15 cellular contexts compared by ENCODE assay signal in genomic region chr1:66265796-66266195, GRCh38.
A peak's percentile ranks its signal among the peaks of the same experiment; 100 is the strongest.
DNase-seq lines count a peak whose midpoint lies in the region; ATAC-seq and TF ChIP-seq lines count a peak whose summit lies in the region.
"Had no signal": no experiment of that assay in that cellular context is flagged by ENCODE, and none has a peak within 500 bp of the region (broad histone marks: within the 10 kb centered on the region; RNA-seq: fewer than 3 reads in every experiment).

No MANE protein-coding gene starts in this region.

- H3K27ac ChIP-seq in SJSA1 (peak overlapping the region; percentile 85), lower lobe of right lung (peak overlapping the region; percentile 25)
- H3K27ac ChIP-seq: BLaER1 treated with 17β-estradiol and CSF1 and Interleukin-3, amounts not matched to agents 10 nM and 100 nM had no signal

- no peak for TF ChIP-seq CTCF in lower lobe of right lung (IDR thresholded peaks at IDR 0.05)
- TF ChIP-seq CTCF in Calu3 (IDR thresholded peaks at IDR 0.05; ENCODE audit: unreplicated experiment), result no peak

- H3K9me3 ChIP-seq in SJSA1 (replicated peaks) (no peaks in the 10 kb centered on the region), lower lobe of right lung (no peaks in the 10 kb centered on the region)
- H3K9me3 ChIP-seq: BLaER1 treated with 17β-estradiol and CSF1 and Interleukin-3, amounts not matched to agents 10 nM and 100 nM had no signal

- intact Hi-C loops in lower lobe of right lung (cut with DNase I), result no loop called here
- intact Hi-C loops in Calu3 (cut with micrococcal nuclease; ENCODE audit: unreplicated experiment), result no loop called here

- BruUV-seq in Calu3 (replicated peaks; lab: Mats Ljungman, UMichigan), result no TSS peak

- H3K36me3 ChIP-seq in SJSA1, result no peaks in the 10 kb centered on the region
- H3K36me3 ChIP-seq in lower lobe of right lung, result no peaks in the 10 kb centered on the region
- H3K36me3 ChIP-seq: BLaER1 treated with 17β-estradiol and CSF1 and Interleukin-3, amounts not matched to agents 10 nM and 100 nM had no signal

- H3K27me3 ChIP-seq in SJSA1 (replicated peaks) (no peaks in the 10 kb centered on the region), lower lobe of right lung (ENCODE audit: low read depth) (no peaks in the 10 kb centered on the region)
- H3K27me3 ChIP-seq: BLaER1 treated with 17β-estradiol and CSF1 and Interleukin-3, amounts not matched to agents 10 nM and 100 nM had no signal

- H3K4me3 ChIP-seq in SJSA1 (no peak overlapping the region), lower lobe of right lung (no peak overlapping the region)
- H3K4me3 ChIP-seq: BLaER1 treated with 17β-estradiol and CSF1 and Interleukin-3, amounts not matched to agents 10 nM and 100 nM had no signal

- H3K4me1 ChIP-seq in SJSA1 (replicated peaks) (peaks cover 84% of the 10 kb centered on the region), lower lobe of right lung (peaks cover 51% of the 10 kb centered on the region)

- ATAC-seq in GM18519 (IDR thresholded peaks at IDR 0.05; ENCODE audit: low FRiP score, unreplicated experiment), result peak; percentile 40
- peak in 1 of 2 donors; percentile 16 for ATAC-seq in lower lobe of right lung
- ATAC-seq in SK-N-SH treated with all-trans-retinoic acid at 6 μM for 48 hours, result no peak
- no peak for ATAC-seq in GM21381 (IDR thresholded peaks at IDR 0.05; ENCODE audit: unreplicated experiment)
- ATAC-seq: activated CD4-positive, alpha-beta T cell treated with anti-CD3 and anti-CD28 coated beads for 36 hours had no signal

- no peaks in the 10 kb centered on the region for H3K27me3 Mint-ChIP-seq in Calu3 (ENCODE audit: unreplicated experiment)
- H3K27me3 Mint-ChIP-seq: activated CD4-positive, alpha-beta T cell treated with anti-CD3 and anti-CD28 coated beads for 36 hours had no signal

- no peak overlapping the region for H3K4me3 Mint-ChIP-seq in Calu3 (ENCODE audit: low read depth, unreplicated experiment)
- H3K4me3 Mint-ChIP-seq: activated CD4-positive, alpha-beta T cell treated with anti-CD3 and anti-CD28 coated beads for 36 hours had no signal

- no peaks in the 10 kb centered on the region for H3K9me3 Mint-ChIP-seq in Calu3 (ENCODE audit: low read depth, unreplicated experiment)
- H3K9me3 Mint-ChIP-seq: activated T-cell treated with anti-CD3 and anti-CD28 coated beads, Interleukin-2, amount 50 U/mL, for 72 hours had no signal

- H3K36me3 Mint-ChIP-seq in Calu3 (ENCODE audit: insufficient read depth, unreplicated experiment), result no peaks in the 10 kb centered on the region

- DNase-seq in AG08395 (ENCODE audit: low spot score), result peak; percentile 5
- peak; percentile 93 to 95 for DNase-seq in SJSA1 (ENCODE audit: low read depth in 1 of 2, low spot score in 2 of 2)
- DNase-seq in lower lobe of right lung, result no peak
- DNase-seq in Calu3, result no peak
- no peak for DNase-seq in COR-L47 (lab: John Stamatoyannopoulos, UW)
- DNase-seq: activated CD4-positive, alpha-beta T cell treated with anti-CD3 and anti-CD28 coated beads for 36 hours; activated T-cell treated with anti-CD3 and anti-CD28 coated beads, Interleukin-2, amount 50 U/mL, for 72 hours; amniotic stem cell; OCI-M1; stimulated activated CD4-positive, alpha-beta T cell treated with anti-CD3 and anti-CD28 coated beads, Interleukin-2, amount 100 ng/mL, for 24 hours had no signal

- peaks cover 16% of the 10 kb centered on the region for H3K4me1 Mint-ChIP-seq in Calu3 (ENCODE audit: low read depth, unreplicated experiment)

- H3K27ac Mint-ChIP-seq in Calu3 (ENCODE audit: unreplicated experiment), result no peak overlapping the region
- H3K27ac Mint-ChIP-seq: activated CD4-positive, alpha-beta T cell treated with anti-CD3 and anti-CD28 coated beads for 36 hours; activated T-cell treated with anti-CD3 and anti-CD28 coated beads, Interleukin-2, amount 50 U/mL, for 72 hours; progenitor cell of endocrine pancreas had no signal

- CTCF ChIA-PET in Calu3 (lab: Charles Lee), result no interaction called here

TF ChIP-seq in SK-N-SH treated with all-trans-retinoic acid at 6 μM for 48 hours, 23 proteins besides CTCF, POLR2A, EP300 and RAD21:
- TF ChIP-seq ISL1 (CRISPR knock-in tag; IDR thresholded peaks at IDR 0.05) (no peak), ZFP3 (CRISPR knock-in tag; IDR thresholded peaks at IDR 0.05) (no peak), PPARA (CRISPR knock-in tag; IDR thresholded peaks at IDR 0.05; ENCODE audit: borderline replicate concordance) (no peak), ZC3H10 (CRISPR knock-in tag; IDR thresholded peaks at IDR 0.05) (no peak), GLIS3 (CRISPR knock-in tag; IDR thresholded peaks at IDR 0.05) (no peak), ZNF8 (CRISPR knock-in tag; IDR thresholded peaks at IDR 0.05) (no peak), ARNTL (CRISPR knock-in tag; IDR thresholded peaks at IDR 0.05; ENCODE audit: borderline replicate concordance, low read depth) (no peak), TCF4 (CRISPR knock-in tag; IDR thresholded peaks at IDR 0.05; ENCODE audit: borderline replicate concordance) (no peak), POU6F1 (CRISPR knock-in tag; IDR thresholded peaks at IDR 0.05; ENCODE audit: borderline replicate concordance, low read depth) (no peak)

Comparison
In these comparisons a context has a peak if more than half of its experiments do, and no peak if none do; other contexts are left out.
1. DNase-seq: peak in AG08395 (single experiment) and SJSA1 (2 of 2); none in lower lobe of right lung (single experiment), Calu3 (single experiment) and COR-L47 (single experiment).